ENCODE assay signal across 8 cellular contexts in genomic region chr2:49973917-49974368, GRCh38.
DNase-seq lines count a peak whose midpoint lies in the region; ATAC-seq and TF ChIP-seq lines count a peak whose summit lies in the region.

No MANE protein-coding gene starts in this region.

- DNase-seq in GM10248 (ENCODE audit: extremely low spot score): peak; percentile 11
- DNase-seq in NCI-H2171 (lab: John Stamatoyannopoulos, UW): peak; percentile 95
- peak; percentile 26 to 28 for DNase-seq in activated CD4-positive, alpha-beta T cell treated with anti-CD3 and anti-CD28 coated beads, Interleukin-2, amount 50 U/mL, for 4 hours
- peak; percentile 77 for DNase-seq in ecto neural progenitor cell (ENCODE audit: low spot score)
- DNase-seq in memory B cell (ENCODE audit: low spot score in 2 of 2): no peak
- DNase-seq in stimulated activated CD8-positive, alpha-beta memory T cell treated with anti-CD3 and anti-CD28 coated beads, Interleukin-15, amount 100 ng/mL, for 1 hour (ENCODE audit: low read depth): peak; percentile 7
- no peak for DNase-seq in cortex of kidney (lab: John Stamatoyannopoulos, UW)

- no peak for TF ChIP-seq CTCF in GM10248 (IDR thresholded peaks at IDR 0.05; ENCODE audit: control extremely low read depth, extremely low read depth, low read depth, missing control alignments)

- CTCF ChIA-PET in GM10248 (lab: Yijun Ruan, JAX): interaction anchor here (1.2 kb wide), 1 partner anchor 19 kb away, joined by 3 read pairs; no protein-coding TSS in a partner anchor

- peaks cover 2% of the 10 kb centered on the region for H3K9me3 Mint-ChIP-seq in memory B cell

- no peaks in the 10 kb centered on the region for H3K36me3 Mint-ChIP-seq in memory B cell

- no peaks in the 10 kb centered on the region for H3K4me1 Mint-ChIP-seq in memory B cell

- POLR2A ChIA-PET in GM10248 (lab: Yijun Ruan, JAX): no interaction called here

- peak; percentile 100 for ATAC-seq in HG02852 (IDR thresholded peaks at IDR 0.05; ENCODE audit: unreplicated experiment)
- peak; percentile 57 for ATAC-seq in memory B cell (ENCODE audit: low read depth)

- no peaks in the 10 kb centered on the region for H3K27me3 Mint-ChIP-seq in memory B cell

- H3K27ac Mint-ChIP-seq in memory B cell: no peak overlapping the region

- peak overlapping the region; percentile 41 for H3K4me3 Mint-ChIP-seq in memory B cell

Comparison
In these comparisons a context has a peak if more than half of its experiments do, and no peak if none do; other contexts are left out.
1. DNase-seq: peak in GM10248 (single experiment), NCI-H2171 (single experiment), activated CD4-positive, alpha-beta T cell treated with anti-CD3 and anti-CD28 coated beads, Interleukin-2, amount 50 U/mL, for 4 hours (2 of 2), ecto neural progenitor cell (single experiment) and stimulated activated CD8-positive, alpha-beta memory T cell treated with anti-CD3 and anti-CD28 coated beads, Interleukin-15, amount 100 ng/mL, for 1 hour (single experiment); none in memory B cell (0 of 2) and cortex of kidney (single experiment).